ENCODE assay signal across 15 cellular contexts in the genomic region with DNA sequence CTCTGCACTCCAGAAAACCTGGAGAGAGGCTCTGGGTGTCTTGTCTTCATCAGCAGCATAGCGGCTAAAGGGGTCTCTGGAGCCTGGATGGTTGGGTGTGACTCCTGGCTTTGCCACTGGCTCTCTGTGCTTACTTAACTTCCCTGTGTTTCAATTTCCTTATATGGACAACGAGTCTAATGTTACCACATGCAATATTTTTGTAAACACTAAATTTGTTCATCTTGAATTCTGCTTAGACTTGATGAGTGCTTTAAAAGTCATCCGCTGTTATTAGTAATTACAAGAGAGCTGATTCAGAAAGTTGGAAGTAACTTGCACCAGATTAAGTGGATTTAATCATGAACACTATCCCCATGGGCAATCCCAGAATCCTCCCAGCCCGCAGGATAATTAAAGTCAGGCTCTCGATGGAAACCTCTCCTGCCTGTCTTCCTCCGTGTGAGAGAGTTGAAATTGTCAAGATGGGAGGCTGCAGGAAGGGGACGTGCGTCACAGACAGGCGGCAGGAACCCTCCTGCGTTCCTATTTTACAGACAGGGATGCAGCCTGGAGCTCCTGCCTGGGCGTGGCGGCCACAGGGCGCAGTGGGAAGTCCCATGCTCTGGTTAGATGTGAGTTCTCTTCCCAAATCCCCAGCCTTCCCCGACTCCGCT.
DNase-seq lines count a peak whose midpoint lies in the region; ATAC-seq and TF ChIP-seq lines count a peak whose summit lies in the region.
"Had no signal": no experiment of that assay in that cellular context is flagged by ENCODE, and none has a peak within 500 bp of the region (broad histone marks: within the 10 kb centered on the region; RNA-seq: fewer than 3 reads in every experiment).

No MANE protein-coding gene starts in this region.

- no peaks in the 10 kb centered on the region for H3K9me3 Mint-ChIP-seq in natural killer cell
- no peaks in the 10 kb centered on the region for H3K9me3 Mint-ChIP-seq in natural killer cell treated with Interleukin-12 subunit alpha and Interleukin-12 subunit beta and Interleukin-15 and Interleukin-18, amount 100 ng/mL, for 72 hours
- no peaks in the 10 kb centered on the region for H3K9me3 Mint-ChIP-seq in activated T-cell treated with anti-CD3 and anti-CD28 coated beads, Interleukin-2, amount 50 U/mL, for 24 hours
- H3K9me3 Mint-ChIP-seq: activated naive CD4-positive, alpha-beta T cell treated with anti-CD3 and anti-CD28 coated beads, Interleukin-2, amount 50 U/mL, for 24 hours had no signal

- no peaks in the 10 kb centered on the region for H3K36me3 Mint-ChIP-seq in natural killer cell
- no peaks in the 10 kb centered on the region for H3K36me3 Mint-ChIP-seq in natural killer cell treated with Interleukin-12 subunit alpha and Interleukin-12 subunit beta and Interleukin-15 and Interleukin-18, amount 100 ng/mL, for 72 hours
- H3K36me3 Mint-ChIP-seq in activated T-cell treated with anti-CD3 and anti-CD28 coated beads, Interleukin-2, amount 50 U/mL, for 24 hours (ENCODE audit: low read depth) = no peaks in the 10 kb centered on the region
- H3K36me3 Mint-ChIP-seq: activated naive CD4-positive, alpha-beta T cell treated with anti-CD3 and anti-CD28 coated beads, Interleukin-2, amount 50 U/mL, for 24 hours; IgD-negative memory B cell had no signal

- no peak for TF ChIP-seq POLR2A in right lobe of liver (IDR thresholded peaks at IDR 0.05)

- H3K4me3 ChIP-seq in lung (no peak overlapping the region), right lobe of liver (no peak overlapping the region)
- H3K4me3 ChIP-seq: pancreas had no signal

- peaks cover 53 to 62% of the 10 kb centered on the region in 2 donors for H3K27me3 Mint-ChIP-seq in natural killer cell (ENCODE audit: low read depth in 2 of 2)
- peaks cover 49 to 68% of the 10 kb centered on the region in 2 donors for H3K27me3 Mint-ChIP-seq in natural killer cell treated with Interleukin-12 subunit alpha and Interleukin-12 subunit beta and Interleukin-15 and Interleukin-18, amount 100 ng/mL, for 72 hours
- peaks cover 88% of the 10 kb centered on the region for H3K27me3 Mint-ChIP-seq in activated T-cell treated with anti-CD3 and anti-CD28 coated beads, Interleukin-2, amount 50 U/mL, for 24 hours

- peak overlapping the region; percentile 54 for H3K4me3 Mint-ChIP-seq in natural killer cell
- H3K4me3 Mint-ChIP-seq in natural killer cell treated with Interleukin-12 subunit alpha and Interleukin-12 subunit beta and Interleukin-15 and Interleukin-18, amount 100 ng/mL, for 72 hours = no peak overlapping the region
- H3K4me3 Mint-ChIP-seq in activated T-cell treated with anti-CD3 and anti-CD28 coated beads, Interleukin-2, amount 50 U/mL, for 24 hours = no peak overlapping the region
- H3K4me3 Mint-ChIP-seq: activated naive CD4-positive, alpha-beta T cell treated with anti-CD3 and anti-CD28 coated beads, Interleukin-2, amount 50 U/mL, for 24 hours had no signal

- H3K27me3 ChIP-seq in lung (ENCODE audit: control insufficient read depth, insufficient read depth) (peaks cover 5% of the 10 kb centered on the region), right lobe of liver (no peaks in the 10 kb centered on the region)
- H3K27me3 ChIP-seq: pancreas had no signal

- WGBS in lung, 2 donors = 57 to 60% methylated on average over 15 of the region's 15 CpGs
- 67% methylated on average over 8 of the region's 15 CpGs for WGBS in right lobe of liver (ENCODE audit: insufficient coverage, low coverage, low lambda C conversion rate, missing lambda C conversion rate)

- TF ChIP-seq CTCF in natural killer cell (IDR thresholded peaks at IDR 0.05) (no peak), lung (IDR thresholded peaks at IDR 0.05; ENCODE audit: control extremely low read depth, extremely low read depth) (no peak), right lobe of liver (IDR thresholded peaks at IDR 0.05) (no peak)

- no peaks in the 10 kb centered on the region for H3K4me1 Mint-ChIP-seq in natural killer cell
- no peaks in the 10 kb centered on the region for H3K4me1 Mint-ChIP-seq in natural killer cell treated with Interleukin-12 subunit alpha and Interleukin-12 subunit beta and Interleukin-15 and Interleukin-18, amount 100 ng/mL, for 72 hours (ENCODE audit: low read depth in 2 of 2)
- H3K4me1 Mint-ChIP-seq in activated T-cell treated with anti-CD3 and anti-CD28 coated beads, Interleukin-2, amount 50 U/mL, for 24 hours (ENCODE audit: low read depth) = peaks cover 4% of the 10 kb centered on the region
- H3K4me1 Mint-ChIP-seq: activated naive CD4-positive, alpha-beta T cell treated with anti-CD3 and anti-CD28 coated beads, Interleukin-2, amount 50 U/mL, for 24 hours; IgD-negative memory B cell had no signal

- H3K27ac ChIP-seq in lung (ENCODE audit: low read depth in 1 of 2, low read length in 1 of 2) = no peak overlapping the region
- H3K27ac ChIP-seq in right lobe of liver = no peak overlapping the region
- H3K27ac ChIP-seq: epithelial cell of prostate, pancreas, thoracic aorta had no signal

- H3K4me1 ChIP-seq in lung (ENCODE audit: control insufficient read depth in 2 of 2, insufficient read depth in 2 of 2, low read length in 2 of 2) (peaks cover 0 to 9% of the 10 kb centered on the region in 2 donors), right lobe of liver (peaks cover 0 to 11% (median 2%) of the 10 kb centered on the region in 4 donors)

- H3K36me3 ChIP-seq in lung (ENCODE audit: control insufficient read depth in 2 of 2, insufficient read depth in 2 of 2, low read length in 2 of 2) (no peaks in the 10 kb centered on the region), right lobe of liver (no peaks in the 10 kb centered on the region)
- H3K36me3 ChIP-seq: pancreas, thoracic aorta had no signal

- DNase-seq in natural killer cell = no peak
- no peak for DNase-seq in natural killer cell treated with Interleukin-12 subunit alpha and Interleukin-12 subunit beta and Interleukin-15 and Interleukin-18, amount 100 ng/mL, for 72 hours (ENCODE audit: low spot score)
- peak; percentile 49 for DNase-seq in amniotic epithelial cell (ENCODE audit: low read depth)
- DNase-seq in lung (ENCODE audit: low spot score) = no peak
- DNase-seq in right lobe of liver = no peak
- no peak for DNase-seq in NCI-H146 (lab: John Stamatoyannopoulos, UW)
- no peak for DNase-seq in activated T-cell treated with anti-CD3 and anti-CD28 coated beads, Interleukin-2, amount 50 U/mL, for 24 hours
- DNase-seq: DMS53, NCI-H510A treated with DMSO at 0.1 percent for 48 hours, pancreas had no signal

- peaks cover 0 to 6% of the 10 kb centered on the region in 2 donors for H3K9me3 ChIP-seq in lung (ENCODE audit: control insufficient read depth in 2 of 2, insufficient read depth in 1 of 2, low read length in 1 of 2)
- no peaks in the 10 kb centered on the region for H3K9me3 ChIP-seq in right lobe of liver
- H3K9me3 ChIP-seq: pancreas, thoracic aorta had no signal

- ATAC-seq in natural killer cell = no peak
- no peak for ATAC-seq in natural killer cell treated with Interleukin-12 subunit alpha and Interleukin-12 subunit beta and Interleukin-15 and Interleukin-18, amount 100 ng/mL, for 72 hours
- peak; percentile 3 for ATAC-seq in lung (ENCODE audit: insufficient read depth, low FRiP score)
- no peak for ATAC-seq in right lobe of liver
- ATAC-seq in HG02571 (IDR thresholded peaks at IDR 0.05; ENCODE audit: unreplicated experiment) = no peak

- intact Hi-C loops in natural killer cell (cut with micrococcal nuclease) (loop anchor here (10.0 kb wide), 1 partner anchor 1209 kb away; no protein-coding TSS in a partner anchor), right lobe of liver (cut with DNase I) (loop anchor here in 1 of 2 donors (10.0 kb wide), 1 partner anchor 739 kb away; no protein-coding TSS in a partner anchor)

- H3K27ac Mint-ChIP-seq in natural killer cell = no peak overlapping the region
- H3K27ac Mint-ChIP-seq in natural killer cell treated with Interleukin-12 subunit alpha and Interleukin-12 subunit beta and Interleukin-15 and Interleukin-18, amount 100 ng/mL, for 72 hours = no peak overlapping the region
- no peak overlapping the region for H3K27ac Mint-ChIP-seq in activated T-cell treated with anti-CD3 and anti-CD28 coated beads, Interleukin-2, amount 50 U/mL, for 24 hours
- H3K27ac Mint-ChIP-seq: activated naive CD4-positive, alpha-beta T cell treated with anti-CD3 and anti-CD28 coated beads, Interleukin-2, amount 50 U/mL, for 24 hours; IgD-negative memory B cell had no signal
